In genomic region chr1:220747426-220748090, GRCh38 we compare ENCODE assay signal across 8 cellular contexts. TPM values are rescaled to one million over a fixed set of nuclear protein-coding genes. Genes with fewer than 3 reads are reported as not detected.
DNase-seq lines count a peak whose midpoint lies in the region; ATAC-seq and TF ChIP-seq lines count a peak whose summit lies in the region.

No MANE protein-coding gene starts in this region.

- intact Hi-C loops in ovary (cut with DNase I) = no loop called here

- peak overlapping the region; percentile 76 for H3K4me3 ChIP-seq in fibroblast of pulmonary artery (replicated peaks; ENCODE audit: low read depth, low read length)
- H3K4me3 ChIP-seq in ovary = peak overlapping the region; percentile 52

- TF ChIP-seq POLR2A in ovary (IDR thresholded peaks at IDR 0.05) = no peak

- WGBS in ovary, 3 donors = 17 to 19% (median 19%) methylated on average over 18 of the region's 18 CpGs

- peak; percentile 17 for DNase-seq in MV-4-11 (lab: John Stamatoyannopoulos, UW)
- no peak for DNase-seq in fibroblast of pulmonary artery (ENCODE audit: low read depth)
- no peak for DNase-seq in ovary
- no peak for DNase-seq in COR-L47 (lab: John Stamatoyannopoulos, UW)
- DNase-seq in stimulated activated CD4-positive, alpha-beta T cell treated with anti-CD3 and anti-CD28 coated beads, Interleukin-12 subunit alpha, Interleukin-12 subunit beta, amount 100 ng/mL, for 4 hours = no peak
- DNase-seq in GM19238 (ENCODE audit: insufficient read length, low spot score) = no peak
- DNase-seq in activated effector memory CD4-positive, alpha-beta T cell treated with Interleukin-2 at 50 U/mL for 16 hours = no peak

- peak; percentile 25 for ATAC-seq in GM19023 (IDR thresholded peaks at IDR 0.05; ENCODE audit: unreplicated experiment)

- no peaks in the 10 kb centered on the region for H3K9me3 ChIP-seq in ovary

- no peaks in the 10 kb centered on the region for H3K27me3 ChIP-seq in ovary

- no peaks in the 10 kb centered on the region for H3K36me3 ChIP-seq in ovary

- TF ChIP-seq CTCF in fibroblast of pulmonary artery (IDR thresholded peaks at IDR 0.05; ENCODE audit: low read length, missing control alignments) (no peak), ovary (IDR thresholded peaks at IDR 0.05) (no peak)

- H3K4me1 ChIP-seq in ovary (ENCODE audit: insufficient read depth) = peaks cover 9% of the 10 kb centered on the region

- no peak for TF ChIP-seq EP300 in ovary (IDR thresholded peaks at IDR 0.05)

- H3K27ac ChIP-seq in ovary = peak overlapping the region in 1 of 2 donors; percentile 85

RNA-seq across cellular contexts. Expression of gene MTARC2, which starts 0.6 kb away (rescaled TPM):
- 10 to 100 TPM; 12.8 to 26.9 (median 23.6) TPM for total RNA-seq in ovary
- 10 to 100 TPM; 17.4 to 80.2 TPM for polyA plus RNA-seq in ovary

RNA-seq across cellular contexts. Expression of gene MTARC1, which starts 39.2 kb away (rescaled TPM):
- 1 to 10 TPM; 1.7 to 6.1 (median 4.7) TPM for total RNA-seq in ovary
- 10 to 100 TPM in 1 of 2 donors, 1 to 10 TPM in 1; 2.8 to 13.2 TPM for polyA plus RNA-seq in ovary

RNA-seq across cellular contexts. Expression of gene C1orf115, which starts 57.4 kb away (rescaled TPM):
- 10 to 100 TPM; 10.0 to 19.8 (median 13.2) TPM for total RNA-seq in ovary
- polyA plus RNA-seq in ovary = 10 to 100 TPM; 20.3 to 23.8 TPM
